In genomic region chr18:8667846-8668245, GRCh38 we compare ENCODE assay signal across 19 cellular contexts. TPM values are rescaled to one million over a fixed set of nuclear protein-coding genes. Genes with fewer than 3 reads are reported as not detected.
DNase-seq lines count a peak whose midpoint lies in the region; ATAC-seq and TF ChIP-seq lines count a peak whose summit lies in the region.
"Had no signal": no experiment of that assay in that cellular context is flagged by ENCODE, and none has a peak within 500 bp of the region (broad histone marks: within the 10 kb centered on the region; RNA-seq: fewer than 3 reads in every experiment).

No MANE protein-coding gene starts in this region.

- peak overlapping the region; percentile 57 for H3K27ac ChIP-seq in RWPE1
- H3K27ac ChIP-seq: BLaER1 treated with 17β-estradiol and CSF1 and Interleukin-3, amounts not matched to agents 10 nM and 100 nM had no signal

- no peak overlapping the region for H3K4me3 Mint-ChIP-seq in activated T-helper 17 cell treated with anti-CD3 and anti-CD28 coated beads, Interleukin-2, amount 50 U/mL, for 72 hours
- H3K4me3 Mint-ChIP-seq: CD8-positive, alpha-beta T cell; H9 had no signal

- POLR2A ChIA-PET in RWPE1 (lab: Yijun Ruan, JAX; ENCODE audit: low non-redundant PET) = no interaction called here

- H3K27me3 Mint-ChIP-seq in activated T-helper 17 cell treated with anti-CD3 and anti-CD28 coated beads, Interleukin-2, amount 50 U/mL, for 72 hours = peaks cover 11% of the 10 kb centered on the region

- no peak overlapping the region for H3K4me3 ChIP-seq in AG10803 (ENCODE audit: low read length)
- H3K4me3 ChIP-seq: BLaER1 treated with 17β-estradiol and CSF1 and Interleukin-3, amounts not matched to agents 10 nM and 100 nM; K562 had no signal

- no peak for ATAC-seq in activated T-helper 17 cell treated with anti-CD3 and anti-CD28 coated beads, Interleukin-2, amount 50 U/mL, for 72 hours (replicated peaks)
- ATAC-seq in HG03280 (IDR thresholded peaks at IDR 0.05; ENCODE audit: unreplicated experiment) = no peak
- ATAC-seq: CD8-positive, alpha-beta T cell; K562 had no signal

- no peaks in the 10 kb centered on the region for H3K4me1 Mint-ChIP-seq in activated T-helper 17 cell treated with anti-CD3 and anti-CD28 coated beads, Interleukin-2, amount 50 U/mL, for 72 hours

- no peaks in the 10 kb centered on the region for H3K36me3 Mint-ChIP-seq in activated T-helper 17 cell treated with anti-CD3 and anti-CD28 coated beads, Interleukin-2, amount 50 U/mL, for 72 hours (ENCODE audit: low read depth)
- H3K36me3 Mint-ChIP-seq: CD8-positive, alpha-beta T cell had no signal

- TF ChIP-seq CTCF in AG10803 (conservative IDR thresholded peaks at IDR 0.05; ENCODE audit: low read length) = no peak
- no peak for TF ChIP-seq CTCF in RWPE1 (conservative IDR thresholded peaks at IDR 0.05; ENCODE audit: low read depth)

- no peak overlapping the region for H3K27ac Mint-ChIP-seq in activated T-helper 17 cell treated with anti-CD3 and anti-CD28 coated beads, Interleukin-2, amount 50 U/mL, for 72 hours
- H3K27ac Mint-ChIP-seq: CD8-positive, alpha-beta T cell had no signal

- DNase-seq in AG10803 (ENCODE audit: low read depth) (peak; percentile 50), RWPE1 (ENCODE audit: low spot score) (no peak), dermis blood vessel endothelial cell (peak; percentile 28), iris pigment epithelial cell (ENCODE audit: low read depth) (peak; percentile 81), NCI-H2081 (lab: John Stamatoyannopoulos, UW) (no peak), mucosa of gallbladder (ENCODE audit: low spot score) (no peak)
- DNase-seq: CD8-positive, alpha-beta T cell; H9; NCI-H1105 treated with DMSO at 0.1 percent for 48 hours; NCI-H1694; NCI-H2107; NCI-H2227 treated with DMSO at 0.1 percent for 48 hours; NCI-H510A treated with DMSO at 0.1 percent for 48 hours; NCI-H774; Right ventricle myocardium superior had no signal

- CTCF ChIA-PET in RWPE1 (lab: Yijun Ruan, JAX) = no interaction called here

- H3K9me3 Mint-ChIP-seq in activated T-helper 17 cell treated with anti-CD3 and anti-CD28 coated beads, Interleukin-2, amount 50 U/mL, for 72 hours = no peaks in the 10 kb centered on the region
- H3K9me3 Mint-ChIP-seq: H9 had no signal

RNA-seq across cellular contexts. Expression of gene MTCL1, which starts 37.5 kb away (rescaled TPM):
- total RNA-seq in dermis blood vessel endothelial cell = 11.7 and 16.7 TPM in 2 replicates
- total RNA-seq in activated T-helper 17 cell treated with anti-CD3 and anti-CD28 coated beads, Interleukin-2, amount 50 U/mL, for 72 hours = under 1 TPM; 0.64 to 0.95 TPM
- 182 TPM for total RNA-seq in mucosa of gallbladder

RNA-seq across cellular contexts. Expression of gene RAB12, which starts 58.6 kb away (rescaled TPM):
- total RNA-seq in dermis blood vessel endothelial cell (72.8 and 75.4 TPM in 2 replicates), mucosa of gallbladder (26.3 TPM)
- total RNA-seq in activated T-helper 17 cell treated with anti-CD3 and anti-CD28 coated beads, Interleukin-2, amount 50 U/mL, for 72 hours = 10 to 100 TPM; 10.2 to 11.9 TPM

Comparison
In these comparisons a context has a peak if more than half of its experiments do, and no peak if none do; other contexts are left out.
1. DNase-seq: peak in AG10803 (single experiment), dermis blood vessel endothelial cell (single experiment) and iris pigment epithelial cell (single experiment); none in RWPE1 (single experiment), NCI-H2081 (0 of 2) and mucosa of gallbladder (single experiment).
2. RNA of gene MTCL1, which starts 37.5 kb away (total RNA-seq): 182 TPM in mucosa of gallbladder (single experiment); 11.7 to 16.7 TPM in dermis blood vessel endothelial cell and 0.64 to 0.95 TPM in activated T-helper 17 cell treated with anti-CD3 and anti-CD28 coated beads, Interleukin-2, amount 50 U/mL, for 72 hours; every median in the first group is over 10 times any median in the second.